ENCODE assay signal across 1 cellular context in the genomic region with DNA sequence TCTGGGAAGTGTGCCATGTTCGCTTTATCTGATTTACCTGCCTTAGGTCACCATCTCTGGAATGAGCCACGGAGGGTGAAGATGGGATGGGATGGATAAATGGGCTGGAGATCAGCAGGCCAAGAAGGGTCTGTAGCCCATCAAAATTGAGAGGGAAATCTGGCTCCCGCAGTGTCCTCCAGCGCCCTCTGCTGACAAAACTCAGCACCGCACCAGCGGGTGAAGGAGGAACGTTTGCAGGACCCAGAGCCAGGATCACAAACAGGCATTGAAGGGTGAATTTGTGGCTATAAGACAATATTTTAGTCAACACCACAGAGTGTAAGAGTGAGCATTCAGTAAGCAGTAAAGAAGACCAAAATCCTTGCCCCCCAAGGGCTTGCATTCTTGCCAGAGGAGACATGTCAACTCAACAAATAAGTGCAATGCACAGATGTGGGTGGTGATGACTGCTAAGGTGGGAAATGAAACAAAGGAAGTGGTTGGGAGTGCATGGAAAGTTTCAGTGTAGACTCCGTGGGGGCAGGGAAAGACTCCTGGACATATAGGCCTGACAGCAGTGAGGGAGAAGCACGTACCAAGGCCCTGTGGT.
TF ChIP-seq lines count a peak whose summit lies in the region.

No MANE protein-coding gene starts in this region.

TF ChIP-seq in HCT116, 20 proteins besides CTCF, POLR2A, EP300 and RAD21 (continued from another document):
- TF ChIP-seq TCF7L2 (IDR thresholded peaks at IDR 0.05; ENCODE audit: borderline replicate concordance, extremely low read depth, insufficient read depth, insufficient read length) (no peak), ELF1 (IDR thresholded peaks at IDR 0.05; ENCODE audit: borderline replicate concordance, low read depth) (no peak), CEBPB (IDR thresholded peaks at IDR 0.05; ENCODE audit: low read depth) (no peak), JUND (IDR thresholded peaks at IDR 0.05) (no peak), CBX3 (IDR thresholded peaks at IDR 0.05; ENCODE audit: low read depth) (no peak), EZH2 (IDR thresholded peaks at IDR 0.05) (no peak), EGR1 (IDR thresholded peaks at IDR 0.05; ENCODE audit: low read depth) (no peak), EZH2phosphoT487 (IDR thresholded peaks at IDR 0.05; ENCODE audit: borderline replicate concordance) (no peak), ATF3 (IDR thresholded peaks at IDR 0.05) (no peak), POLR2AphosphoS5 (IDR thresholded peaks at IDR 0.05; ENCODE audit: low read depth, low read length) (no peak)
- TF ChIP-seq, protein P1, sequence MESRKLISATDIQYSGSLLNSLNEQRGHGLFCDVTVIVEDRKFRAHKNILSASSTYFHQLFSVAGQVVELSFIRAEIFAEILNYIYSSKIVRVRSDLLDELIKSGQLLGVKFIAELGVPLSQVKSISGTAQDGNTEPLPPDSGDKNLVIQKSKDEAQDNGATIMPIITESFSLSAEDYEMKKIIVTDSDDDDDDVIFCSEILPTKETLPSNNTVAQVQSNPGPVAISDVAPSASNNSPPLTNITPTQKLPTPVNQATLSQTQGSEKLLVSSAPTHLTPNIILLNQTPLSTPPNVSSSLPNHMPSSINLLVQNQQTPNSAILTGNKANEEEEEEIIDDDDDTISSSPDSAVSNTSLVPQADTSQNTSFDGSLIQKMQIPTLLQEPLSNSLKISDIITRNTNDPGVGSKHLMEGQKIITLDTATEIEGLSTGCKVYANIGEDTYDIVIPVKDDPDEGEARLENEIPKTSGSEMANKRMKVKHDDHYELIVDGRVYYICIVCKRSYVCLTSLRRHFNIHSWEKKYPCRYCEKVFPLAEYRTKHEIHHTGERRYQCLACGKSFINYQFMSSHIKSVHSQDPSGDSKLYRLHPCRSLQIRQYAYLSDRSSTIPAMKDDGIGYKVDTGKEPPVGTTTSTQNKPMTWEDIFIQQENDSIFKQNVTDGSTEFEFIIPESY (IDR thresholded peaks at IDR 0.05; ENCODE audit: extremely low read depth, insufficient replicate concordance, low read length) = no peak
- TF ChIP-seq, protein P2, sequence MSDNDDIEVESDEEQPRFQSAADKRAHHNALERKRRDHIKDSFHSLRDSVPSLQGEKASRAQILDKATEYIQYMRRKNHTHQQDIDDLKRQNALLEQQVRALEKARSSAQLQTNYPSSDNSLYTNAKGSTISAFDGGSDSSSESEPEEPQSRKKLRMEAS (IDR thresholded peaks at IDR 0.05) = no peak
